ENCODE assay signal across 9 cellular contexts in genomic region chr19:15123031-15123890, GRCh38. TPM values are rescaled to one million over a fixed set of nuclear protein-coding genes. Genes with fewer than 3 reads are reported as not detected.
A peak's percentile ranks its signal among the peaks of the same experiment; 100 is the strongest.
DNase-seq lines count a peak whose midpoint lies in the region; ATAC-seq and TF ChIP-seq lines count a peak whose summit lies in the region.
"Had no signal": no experiment of that assay in that cellular context is flagged by ENCODE, and none has a peak within 500 bp of the region (broad histone marks: within the 10 kb centered on the region; RNA-seq: fewer than 3 reads in every experiment).

No MANE protein-coding gene starts in this region.

- DNase-seq in CD8-positive, alpha-beta T cell = no peak
- DNase-seq in NT2/D1 (ENCODE audit: low read depth, low spot score) (no peak), NCI-H524 (lab: John Stamatoyannopoulos, UW) (no peak), LoVo (ENCODE audit: low spot score) (no peak)
- DNase-seq in effector CD4-positive, alpha-beta T cell = no peak
- DNase-seq in activated CD4-positive, alpha-beta T cell treated with anti-CD3 and anti-CD28 coated beads, Interleukin-2, amount 50 U/mL, for 48 hours = no peak

- H3K9ac ChIP-seq in NT2/D1 (ENCODE audit: insufficient read length, low read depth) (peak overlapping the region; percentile 3), parathyroid adenoma (no peak overlapping the region)

- TF ChIP-seq CTCF in CD8-positive, alpha-beta T cell (IDR thresholded peaks at IDR 0.05) = no peak
- no peak for TF ChIP-seq CTCF in parathyroid adenoma (IDR thresholded peaks at IDR 0.05)

- peaks cover 51% of the 10 kb centered on the region for H3K36me3 Mint-ChIP-seq in CD8-positive, alpha-beta T cell

- ATAC-seq in CD8-positive, alpha-beta T cell = no peak

- CTCF ChIA-PET in CD8-positive, alpha-beta T cell (lab: Charles Lee) = interaction anchor here (1.4 to 2.6 kb wide), 2 partner anchors 11 to 22 kb away, joined by 5 to 6 read pairs; no protein-coding TSS in a partner anchor

- intact Hi-C loops in CD8-positive, alpha-beta T cell (cut with DNase I, micrococcal nuclease) = loop anchor here in 1 of 2 experiments (10.0 kb wide), 1 partner anchor 1952 kb away; the partner anchor contains the start of genes HAUS8 and MYO9B

- peaks cover 30% of the 10 kb centered on the region for H3K36me3 ChIP-seq in CD8-positive, alpha-beta T cell (ENCODE audit: insufficient read depth, low read length)
- peaks cover 52% of the 10 kb centered on the region for H3K36me3 ChIP-seq in NT2/D1 (ENCODE audit: insufficient read depth, insufficient read length, low read length)
- H3K36me3 ChIP-seq in parathyroid adenoma (ENCODE audit: control insufficient read depth, insufficient read depth, low read length) = no peaks in the 10 kb centered on the region

- H3K4me1 Mint-ChIP-seq in CD8-positive, alpha-beta T cell (ENCODE audit: low read depth) = peaks cover 32% of the 10 kb centered on the region

- H3K9me3 ChIP-seq in CD8-positive, alpha-beta T cell (ENCODE audit: low read length) = no peaks in the 10 kb centered on the region
- H3K9me3 ChIP-seq in NT2/D1 (ENCODE audit: insufficient read depth, low read length) (peaks cover 7% of the 10 kb centered on the region; the same call in 1 of the 2 replicates), parathyroid adenoma (ENCODE audit: control insufficient read depth, low read length) (no peaks in the 10 kb centered on the region)

- H3K4me2 ChIP-seq in parathyroid adenoma (ENCODE audit: low read length) = no peak overlapping the region

- no peaks in the 10 kb centered on the region for H3K9me3 Mint-ChIP-seq in CD8-positive, alpha-beta T cell

- no peak overlapping the region for H3K27ac ChIP-seq in CD8-positive, alpha-beta T cell (ENCODE audit: low read depth, low read length)
- H3K27ac ChIP-seq in cingulate gyrus (ENCODE audit: low read depth, low read length) (peak overlapping the region; percentile 97), parathyroid adenoma (peak overlapping the region; percentile 97)

- H3K27ac Mint-ChIP-seq in CD8-positive, alpha-beta T cell = no peak overlapping the region

- H3K27me3 ChIP-seq in CD8-positive, alpha-beta T cell (ENCODE audit: insufficient read depth, low read length) = no peaks in the 10 kb centered on the region
- no peaks in the 10 kb centered on the region for H3K27me3 ChIP-seq in NT2/D1 (ENCODE audit: insufficient read depth, insufficient read length)
- H3K27me3 ChIP-seq in parathyroid adenoma (ENCODE audit: control insufficient read depth, insufficient read depth, low read length) = no peaks in the 10 kb centered on the region

- H3K79me2 ChIP-seq in parathyroid adenoma = no peaks in the 10 kb centered on the region

- H3K4me3 Mint-ChIP-seq in CD8-positive, alpha-beta T cell = peak overlapping the region; percentile 47

- no peaks in the 10 kb centered on the region for H3K27me3 Mint-ChIP-seq in CD8-positive, alpha-beta T cell (ENCODE audit: low read depth)

- H2AFZ ChIP-seq in parathyroid adenoma = no peak overlapping the region

- H3K4me3 ChIP-seq in CD8-positive, alpha-beta T cell (ENCODE audit: low read depth, low read length) = no peak overlapping the region
- no peak overlapping the region for H3K4me3 ChIP-seq in NT2/D1 (ENCODE audit: insufficient read length, low read depth)
- no peak overlapping the region for H3K4me3 ChIP-seq in parathyroid adenoma (ENCODE audit: low read depth, low read length)

- H3K4me1 ChIP-seq in CD8-positive, alpha-beta T cell (ENCODE audit: insufficient read depth, low read length) = peaks cover 19% of the 10 kb centered on the region
- H3K4me1 ChIP-seq in NT2/D1 (ENCODE audit: insufficient read depth, insufficient read length) = peaks cover 4% of the 10 kb centered on the region
- peaks cover 14% of the 10 kb centered on the region for H3K4me1 ChIP-seq in parathyroid adenoma

- POLR2A ChIA-PET in CD8-positive, alpha-beta T cell (lab: Charles Lee) = interaction anchor here (1.4 kb wide), 1 partner anchor 256 kb away, joined by 4 read pairs; the partner anchor contains the start of gene AKAP8

RNA-seq across cellular contexts. Expression of gene SYDE1, which starts 16.1 kb away (rescaled TPM):
- not detected for total RNA-seq in CD8-positive, alpha-beta T cell

RNA-seq across cellular contexts. Expression of gene OR1I1, which starts 41.2 kb away (rescaled TPM):
- total RNA-seq in CD8-positive, alpha-beta T cell = not detected
- total RNA-seq: urinary bladder had no signal
